ENCODE assay signal across 9 cellular contexts in genomic region chr3:138332472-138333073, GRCh38. TPM values are rescaled to one million over a fixed set of nuclear protein-coding genes. Genes with fewer than 3 reads are reported as not detected.
DNase-seq lines count a peak whose midpoint lies in the region; ATAC-seq and TF ChIP-seq lines count a peak whose summit lies in the region.
"Had no signal": no experiment of that assay in that cellular context is flagged by ENCODE, and none has a peak within 500 bp of the region (broad histone marks: within the 10 kb centered on the region; RNA-seq: fewer than 3 reads in every experiment).

No MANE protein-coding gene starts in this region.

- H3K9me3 ChIP-seq in DND-41 (ENCODE audit: insufficient read depth, low read length, severe bottlenecking) (no peaks in the 10 kb centered on the region), Karpas-422 (ENCODE audit: low read length) (no peaks in the 10 kb centered on the region), right lobe of liver (no peaks in the 10 kb centered on the region)

- H3K9ac ChIP-seq in DND-41 (ENCODE audit: low read depth, low read length) = no peak overlapping the region
- no peak overlapping the region for H3K9ac ChIP-seq in Karpas-422 (ENCODE audit: low read length)

- no peak for TF ChIP-seq POLR2A in right lobe of liver (IDR thresholded peaks at IDR 0.05)

- H3K4me1 ChIP-seq in DND-41 (ENCODE audit: insufficient read depth, low read length) (peaks cover 19% of the 10 kb centered on the region), Karpas-422 (ENCODE audit: low read length) (peaks cover 25% of the 10 kb centered on the region), right lobe of liver (peaks cover 0 to 3% (median 0%) of the 10 kb centered on the region in 4 donors)

- WGBS in right lobe of liver (ENCODE audit: insufficient coverage, low coverage, low lambda C conversion rate, missing lambda C conversion rate) = 31% methylated on average over 4 of the region's 4 CpGs

- H3K79me2 ChIP-seq in DND-41 (ENCODE audit: insufficient read depth, low read length) (no peaks in the 10 kb centered on the region), Karpas-422 (ENCODE audit: low read length) (no peaks in the 10 kb centered on the region)

- no peak for ATAC-seq in DND-41 (ENCODE audit: insufficient read depth, low read depth)
- peak; percentile 46 to 51 (median 47) for ATAC-seq in right lobe of liver
- ATAC-seq in GM19023 (IDR thresholded peaks at IDR 0.05; ENCODE audit: unreplicated experiment) = no peak
- ATAC-seq in GM19397 (IDR thresholded peaks at IDR 0.05; ENCODE audit: unreplicated experiment) = no peak

- H3K36me3 ChIP-seq in DND-41 (ENCODE audit: insufficient read depth, low read length) = no peaks in the 10 kb centered on the region
- no peaks in the 10 kb centered on the region for H3K36me3 ChIP-seq in Karpas-422 (ENCODE audit: insufficient read depth, low read length)
- H3K36me3 ChIP-seq in right lobe of liver = no peaks in the 10 kb centered on the region

- DNase-seq in DND-41 (no peak), Karpas-422 (peak; percentile 60), astrocyte of the spinal cord (ENCODE audit: low read depth, low spot score) (peak; percentile 50), right lobe of liver (no peak), COLO668 (lab: John Stamatoyannopoulos, UW; ENCODE audit: unreplicated experiment) (no peak), activated T-cell treated with anti-CD3 and anti-CD28 coated beads for 4 hours (no peak)

- no peak overlapping the region for H3K4me2 ChIP-seq in DND-41 (ENCODE audit: insufficient read depth, low read length)
- H3K4me2 ChIP-seq in Karpas-422 (ENCODE audit: low read depth, low read length, poor library complexity, severe bottlenecking) = no peak overlapping the region

- intact Hi-C loops in right lobe of liver (cut with DNase I) = loop anchor here (10.0 kb wide), 2 partner anchors 82 to 92 kb away; no protein-coding TSS in a partner anchor

- TF ChIP-seq CTCF in DND-41 (IDR thresholded peaks at IDR 0.05; ENCODE audit: borderline replicate concordance, extremely low read depth, low read length, poor library complexity, severe bottlenecking) (peak; percentile 58), astrocyte of the spinal cord (IDR thresholded peaks at IDR 0.05; ENCODE audit: low read depth, low read length) (peak; percentile 63), right lobe of liver (IDR thresholded peaks at IDR 0.05) (peak; percentile 61 to 75 (median 68))

- H3K9me2 ChIP-seq in Karpas-422 (replicated peaks; ENCODE audit: insufficient read depth, low read length) = no peaks in the 10 kb centered on the region

- H3K4me3 ChIP-seq in DND-41 (ENCODE audit: low read depth in 1 of 2, low read length in 2 of 2) (no peak overlapping the region), Karpas-422 (ENCODE audit: low read length) (no peak overlapping the region), astrocyte of the spinal cord (ENCODE audit: low read depth, low read length) (no peak overlapping the region), right lobe of liver (no peak overlapping the region)
- H3K4me3 ChIP-seq: SK-N-MC had no signal

- no peak overlapping the region for H3K27ac ChIP-seq in DND-41 (ENCODE audit: low read length)
- H3K27ac ChIP-seq in Karpas-422 (ENCODE audit: low read length) = no peak overlapping the region
- no peak overlapping the region for H3K27ac ChIP-seq in right lobe of liver
- H3K27ac ChIP-seq: SK-N-MC had no signal

- H4K20me1 ChIP-seq in DND-41 (ENCODE audit: insufficient read depth, low read length) (no peaks in the 10 kb centered on the region), Karpas-422 (ENCODE audit: insufficient read depth, low read depth, low read length) (no peaks in the 10 kb centered on the region)

- H3K27me3 ChIP-seq in DND-41 (ENCODE audit: insufficient read depth, low read length, poor library complexity) (peaks cover 18% of the 10 kb centered on the region), Karpas-422 (ENCODE audit: low read length) (no peaks in the 10 kb centered on the region), right lobe of liver (no peaks in the 10 kb centered on the region)

- in situ Hi-C loops in astrocyte of the spinal cord (cut with HindIII; ENCODE audit: low sequenced_read_pairs) = no loop called here

- H2AFZ ChIP-seq in DND-41 (ENCODE audit: low read depth, low read length) (no peak overlapping the region), Karpas-422 (ENCODE audit: low read length) (no peak overlapping the region)

RNA-seq across cellular contexts. Expression of gene NME9, which starts 2.9 kb away (rescaled TPM):
- not detected in 2 replicates for total RNA-seq in Karpas-422 (2014; rRNA removed; shearing (Covaris generic); ENCODE audit: low replicate concordance)
- not detected for total RNA-seq in right lobe of liver

RNA-seq across cellular contexts. Expression of gene MRAS, which starts 15.8 kb away (rescaled TPM):
- total RNA-seq in Karpas-422 (2014; rRNA removed; shearing (Covaris generic); ENCODE audit: low replicate concordance) = not detected in 2 replicates
- 1 to 10 TPM; 2.5 to 7.9 (median 6.9) TPM for total RNA-seq in right lobe of liver

Comparison
In these comparisons a context has a peak if more than half of its experiments do, and no peak if none do; other contexts are left out.
1. ATAC-seq: peak in right lobe of liver (4 of 4); none in DND-41 (single experiment), GM19023 (single experiment) and GM19397 (single experiment).
2. DNase-seq: peak in Karpas-422 (single experiment) and astrocyte of the spinal cord (single experiment); none in DND-41 (single experiment), right lobe of liver (0 of 3), COLO668 (single experiment) and activated T-cell treated with anti-CD3 and anti-CD28 coated beads for 4 hours (single experiment).
3. Peak in every context shown above with its lines, with median percentiles within 50 percentile points of each other: CTCF ChIP-seq.